Comparison of ENCODE assay signal across 22 cellular contexts in genomic region chrX:41036668-41037326, GRCh38. TPM values are rescaled to one million over a fixed set of nuclear protein-coding genes. Genes with fewer than 3 reads are reported as not detected.
A peak's percentile ranks its signal among the peaks of the same experiment; 100 is the strongest.
DNase-seq lines count a peak whose midpoint lies in the region; ATAC-seq, FAIRE-seq and TF ChIP-seq lines count a peak whose summit lies in the region.
"Had no signal": no experiment of that assay in that cellular context is flagged by ENCODE, and none has a peak within 500 bp of the region (broad histone marks: within the 10 kb centered on the region; RNA-seq: fewer than 3 reads in every experiment).

No MANE protein-coding gene starts in this region.

- TF ChIP-seq POLR2A in A549 (IDR thresholded peaks at IDR 0.05; ENCODE audit: low read length), result no peak

- no peak for TF ChIP-seq RAD21 in A549 (conservative IDR thresholded peaks at IDR 0.05 in 1 of 2, IDR thresholded peaks at IDR 0.05 in 1 of 2)

- H3K79me2 ChIP-seq in hepatocyte, result no peaks in the 10 kb centered on the region

- H4K20me1 ChIP-seq in hepatocyte (ENCODE audit: insufficient read depth, poor library complexity, severe bottlenecking), result no peaks in the 10 kb centered on the region

- TF ChIP-seq CTCF in A549 (IDR thresholded peaks at IDR 0.05) (no peak), hepatocyte (IDR thresholded peaks at IDR 0.05; ENCODE audit: poor library complexity) (no peak)

- H3K9ac ChIP-seq in mucosa of rectum (ENCODE audit: low read depth in 1 of 2, low read length in 2 of 2), result peak overlapping the region in 1 of 2 donors; percentile 9

- peak; percentile 7 for FAIRE-seq in A549 (lab: Jason Lieb, UNC)
- FAIRE-seq: D721Med, GM12878, GM19239, H1 had no signal

- 48% methylated on average over 9 of the region's 9 CpGs for WGBS in A549 (ENCODE audit: missing lambda C conversion rate)
- WGBS in hepatocyte (ENCODE audit: low lambda C conversion rate, missing lambda C conversion rate), result 91% methylated on average over 9 of the region's 9 CpGs

- ATAC-seq in A549 (peak in 1 of 2 experiments; percentile 52; a peak in 2 of 6 replicates), GM19463 (IDR thresholded peaks at IDR 0.05; ENCODE audit: unreplicated experiment) (no peak), HG02763 (IDR thresholded peaks at IDR 0.05; ENCODE audit: unreplicated experiment) (no peak), HG02981 (IDR thresholded peaks at IDR 0.05; ENCODE audit: unreplicated experiment) (no peak)
- ATAC-seq: GM12878 had no signal

- peak overlapping the region; percentile 69 to 73 for H3K27ac ChIP-seq in A549
- H3K27ac ChIP-seq in hepatocyte, result peak overlapping the region; percentile 57
- peak overlapping the region; percentile 57 to 80 for H3K27ac ChIP-seq in mucosa of rectum (ENCODE audit: low read depth in 2 of 2, low read length in 2 of 2)

- H3K9me2 ChIP-seq in hepatocyte (replicated peaks; ENCODE audit: insufficient read depth), result no peaks in the 10 kb centered on the region

- POLR2A ChIA-PET in A549 (lab: Yijun Ruan, JAX), result no interaction called here

- no peak for TF ChIP-seq EP300 in A549 (IDR thresholded peaks at IDR 0.05)

- H3K4me2 ChIP-seq in A549 (peak overlapping the region; percentile 58), hepatocyte (no peak overlapping the region)

- CTCF ChIA-PET in A549 (lab: Yijun Ruan, JAX), result interaction anchor here (0.6 to 1.0 kb wide), 4 partner anchors 8 to 201 kb away, joined by 3 to 4 read pairs (median 3); no protein-coding TSS in a partner anchor

- H3K4me1 ChIP-seq in A549 (peaks cover 23% of the 10 kb centered on the region), hepatocyte (ENCODE audit: insufficient read depth) (no peaks in the 10 kb centered on the region), mucosa of rectum (ENCODE audit: control insufficient read depth in 2 of 2, insufficient read depth in 2 of 2, low read length in 2 of 2) (no peaks in the 10 kb centered on the region)
- H3K4me1 ChIP-seq: Caco-2 had no signal

- H3K9me3 ChIP-seq in A549, result no peaks in the 10 kb centered on the region
- H3K9me3 ChIP-seq in hepatocyte (ENCODE audit: low read depth), result no peaks in the 10 kb centered on the region
- H3K9me3 ChIP-seq in mucosa of rectum (ENCODE audit: control insufficient read depth in 2 of 2, low read length in 2 of 2), result no peaks in the 10 kb centered on the region
- H3K9me3 ChIP-seq: Caco-2 had no signal

- H3K27me3 ChIP-seq in hepatocyte (no peaks in the 10 kb centered on the region), mucosa of rectum (ENCODE audit: control insufficient read depth in 2 of 2, insufficient read depth in 2 of 2, low read length in 2 of 2) (no peaks in the 10 kb centered on the region)

- peak in 1 of 2 experiments; percentile 45 for DNase-seq in A549 (ENCODE audit: low read depth in 1 of 2, low spot score in 1 of 2)
- DNase-seq in HT-29 (ENCODE audit: low spot score), result peak; percentile 5
- no peak for DNase-seq in hepatocyte (ENCODE audit: low spot score)
- DNase-seq in activated CD4-positive, CD25-positive, alpha-beta regulatory T cell treated with anti-CD3 and anti-CD28 coated beads, Interleukin-2, amount 50 U/mL, for 72 hours, result no peak
- DNase-seq: 8988T; C1 segment of cervical spinal cord; Caco-2; CD4-positive, alpha-beta memory T cell; DMS 273 treated with DMSO at 0.1 percent for 48 hours; DMS79; EL; GDM1; H7; HCEC 1CT had no signal

- H3K36me3 ChIP-seq in hepatocyte (replicated peaks; ENCODE audit: insufficient read depth, low read depth), result no peaks in the 10 kb centered on the region
- H3K36me3 ChIP-seq in mucosa of rectum (ENCODE audit: control insufficient read depth in 2 of 2, insufficient read depth in 2 of 2, low read length in 2 of 2), result no peaks in the 10 kb centered on the region

- no peak overlapping the region for H2AFZ ChIP-seq in hepatocyte

- H3K4me3 ChIP-seq in A549 (no peak overlapping the region), hepatocyte (no peak overlapping the region), mucosa of rectum (ENCODE audit: low read length in 2 of 2) (peak overlapping the region in 1 of 2 donors; percentile 14)
- H3K4me3 ChIP-seq: GM12878 had no signal

TF ChIP-seq in A549, 52 proteins besides CTCF, POLR2A, EP300 and RAD21:
- no peak for TF ChIP-seq KDM1A (IDR thresholded peaks at IDR 0.05; ENCODE audit: low read depth)
- no peak for TF ChIP-seq JUNB (IDR thresholded peaks at IDR 0.05)
- TF ChIP-seq ZC3H11A (IDR thresholded peaks at IDR 0.05), result no peak
- TF ChIP-seq, protein P1, sequence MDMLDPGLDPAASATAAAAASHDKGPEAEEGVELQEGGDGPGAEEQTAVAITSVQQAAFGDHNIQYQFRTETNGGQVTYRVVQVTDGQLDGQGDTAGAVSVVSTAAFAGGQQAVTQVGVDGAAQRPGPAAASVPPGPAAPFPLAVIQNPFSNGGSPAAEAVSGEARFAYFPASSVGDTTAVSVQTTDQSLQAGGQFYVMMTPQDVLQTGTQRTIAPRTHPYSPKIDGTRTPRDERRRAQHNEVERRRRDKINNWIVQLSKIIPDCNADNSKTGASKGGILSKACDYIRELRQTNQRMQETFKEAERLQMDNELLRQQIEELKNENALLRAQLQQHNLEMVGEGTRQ (IDR thresholded peaks at IDR 0.05), result no peak
- TF ChIP-seq TFCP2L1 (CRISPR knock-in tag; IDR thresholded peaks at IDR 0.05), result no peak
- no peak for TF ChIP-seq HOXB5 (CRISPR knock-in tag; IDR thresholded peaks at IDR 0.05)
- TF ChIP-seq HEYL (CRISPR knock-in tag; IDR thresholded peaks at IDR 0.05), result no peak
- no peak for TF ChIP-seq RCOR1 (IDR thresholded peaks at IDR 0.05; ENCODE audit: low read depth, low read length)
- no peak for TF ChIP-seq NR3C1 (IDR thresholded peaks at IDR 0.05)

RNA-seq across cellular contexts. Expression of gene USP9X, which starts 48.4 kb away (rescaled TPM):
- polyA plus RNA-seq in A549 (2011; rRNA removed) (70.4 and 110 TPM in 2 replicates), A549 (2017; fragmentation: RNase III; extraction: RNeasy Plus Mini Kit Qiagen cat#74134 plus additional on column Dnase treatment) (30.7 to 32.6 TPM (median 31.8 TPM) in 3 replicates), hepatocyte (23.8 and 26.6 TPM in 2 replicates)
- polyA plus RNA-seq in A549 (2012; cell fraction: cytosol; rRNA removed), result 10.0 and 12.6 TPM in 2 replicates
- polyA plus RNA-seq in A549 (2012; cell fraction: nucleus; rRNA removed), result 10.8 and 15.3 TPM in 2 replicates
- polyA minus RNA-seq in A549 (2011; rRNA and poly(A)+ RNA removed), result 264 and 283 TPM in 2 replicates
- 23.3 and 27.4 TPM in 2 replicates for total RNA-seq in HT-29 (2014; rRNA removed; shearing (Covaris generic))
- 93.9 and 114 TPM in 2 replicates for total RNA-seq in hepatocyte
